ENCODE assay signal across 7 cellular contexts in the genomic region with DNA sequence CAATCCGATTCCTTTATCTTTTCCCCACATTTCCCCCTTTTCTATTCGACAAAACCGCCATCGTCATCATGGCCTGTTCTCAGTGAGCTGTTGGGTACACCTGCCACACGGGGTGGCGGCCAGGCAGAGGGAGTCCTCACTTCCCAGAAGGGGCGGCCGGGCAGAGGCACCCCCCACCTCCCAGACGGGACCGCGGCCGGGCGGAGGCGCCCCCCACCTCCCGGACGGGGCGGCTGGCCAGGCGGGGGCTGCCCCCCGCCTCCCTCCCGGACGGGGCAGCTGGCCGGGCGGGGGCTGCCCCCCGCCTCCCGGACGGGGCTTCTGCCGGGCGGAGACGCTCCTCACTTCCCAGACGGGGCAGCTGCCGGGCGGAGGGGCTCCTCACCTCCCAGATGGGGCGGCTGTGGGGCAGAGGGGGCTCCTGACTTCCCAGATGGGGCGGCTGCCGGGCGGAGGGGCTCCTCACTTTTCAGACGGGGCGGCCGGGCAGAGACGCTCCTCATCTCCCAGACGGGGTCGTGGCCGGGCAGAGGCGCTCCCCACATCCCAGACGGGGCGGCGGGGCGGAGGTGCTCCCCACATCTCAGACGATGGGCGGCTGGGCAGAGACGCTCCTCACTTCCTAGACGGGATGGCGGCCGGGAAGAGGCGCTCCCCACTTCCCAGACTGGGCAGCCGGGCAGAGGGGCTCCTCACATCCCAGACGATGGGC. TPM values are rescaled to one million over a fixed set of nuclear protein-coding genes. Genes with fewer than 3 reads are reported as not detected.
DNase-seq lines count a peak whose midpoint lies in the region; ATAC-seq lines count a peak whose summit lies in the region.
"Not testable (repeated sequence)": the region's sequence is repeated elsewhere in the genome, so short reads cannot be mapped to it uniquely, and the experiment has no call there.

No MANE protein-coding gene starts in this region.

- intact Hi-C loops in activated CD4-positive, alpha-beta memory T cell treated with anti-CD3 and anti-CD28 coated beads for 36 hours (cut with micrococcal nuclease): loop anchor here (5.0 to 10.0 kb wide), 2 partner anchors 58 to 1266 kb away; no protein-coding TSS in a partner anchor

- H3K36me3 Mint-ChIP-seq in activated CD4-positive, alpha-beta memory T cell treated with anti-CD3 and anti-CD28 coated beads for 36 hours: peaks cover 27% of the 10 kb centered on the region
- H3K36me3 Mint-ChIP-seq in activated T-cell treated with anti-CD3 and anti-CD28 coated beads, Interleukin-2, amount 50 U/mL, for 72 hours (ENCODE audit: insufficient read depth in 2 of 2): peaks cover 2 to 18% of the 10 kb centered on the region in 2 donors
- H3K36me3 Mint-ChIP-seq in activated naive CD4-positive, alpha-beta T cell treated with anti-CD3 and anti-CD28 coated beads, Interleukin-2, amount 50 U/mL, for 24 hours: peaks cover 21% of the 10 kb centered on the region
- peaks cover 49% of the 10 kb centered on the region for H3K36me3 Mint-ChIP-seq in activated naive CD8-positive, alpha-beta T cell treated with anti-CD3 and anti-CD28 coated beads, Interleukin-2, amount 50 U/mL, for 24 hours (ENCODE audit: low read depth)
- H3K36me3 Mint-ChIP-seq in effector memory CD8-positive, alpha-beta T cell (ENCODE audit: insufficient read depth); stimulated activated effector memory CD8-positive, alpha-beta T cell treated with anti-CD3 and anti-CD28 coated beads, Interleukin-12 subunit alpha, Interleukin-12 subunit beta, amount 100 ng/mL, for 72 hours: not testable (repeated sequence)

- POLR2A ChIA-PET in activated CD4-positive, alpha-beta memory T cell treated with anti-CD3 and anti-CD28 coated beads for 36 hours (lab: Charles Lee): not testable (repeated sequence)

- not testable (repeated sequence) for H4K91ac ChIP-seq in mesenchymal stem cell (ENCODE audit: low read length)

- not testable (repeated sequence) for H3K18ac ChIP-seq in mesenchymal stem cell (ENCODE audit: low read depth in 1 of 2, low read length in 2 of 2)

- ATAC-seq in activated T-cell treated with anti-CD3 and anti-CD28 coated beads, Interleukin-2, amount 50 U/mL, for 72 hours (replicated peaks in 1 of 2); activated naive CD8-positive, alpha-beta T cell treated with anti-CD3 and anti-CD28 coated beads, Interleukin-2, amount 50 U/mL, for 24 hours; effector memory CD8-positive, alpha-beta T cell (replicated peaks); stimulated activated effector memory CD8-positive, alpha-beta T cell treated with anti-CD3 and anti-CD28 coated beads, Interleukin-12 subunit alpha, Interleukin-12 subunit beta, amount 100 ng/mL, for 72 hours: not testable (repeated sequence)

- H3K4me2 ChIP-seq in mesenchymal stem cell (ENCODE audit: low read length, poor library complexity, severe bottlenecking): peak overlapping the region; percentile 52

- peak overlapping the region; percentile 53 for H3K27ac ChIP-seq in mesenchymal stem cell (ENCODE audit: low read length, poor library complexity, severe bottlenecking)

- H2AK5ac ChIP-seq in mesenchymal stem cell (ENCODE audit: low read length, severe bottlenecking): not testable (repeated sequence)

- H3K9me3 ChIP-seq in mesenchymal stem cell (ENCODE audit: control insufficient read depth, low read length): not testable (repeated sequence)

- not testable (repeated sequence) for H3K4me3 Mint-ChIP-seq in activated CD4-positive, alpha-beta memory T cell treated with anti-CD3 and anti-CD28 coated beads for 36 hours; activated naive CD4-positive, alpha-beta T cell treated with anti-CD3 and anti-CD28 coated beads, Interleukin-2, amount 50 U/mL, for 24 hours; activated naive CD8-positive, alpha-beta T cell treated with anti-CD3 and anti-CD28 coated beads, Interleukin-2, amount 50 U/mL, for 24 hours; effector memory CD8-positive, alpha-beta T cell; stimulated activated effector memory CD8-positive, alpha-beta T cell treated with anti-CD3 and anti-CD28 coated beads, Interleukin-12 subunit alpha, Interleukin-12 subunit beta, amount 100 ng/mL, for 72 hours
- H3K4me3 Mint-ChIP-seq in activated T-cell treated with anti-CD3 and anti-CD28 coated beads, Interleukin-2, amount 50 U/mL, for 72 hours: peak overlapping the region in 1 of 2 donors; percentile 79

- DNase-seq in activated CD4-positive, alpha-beta memory T cell treated with anti-CD3 and anti-CD28 coated beads for 36 hours; activated T-cell treated with anti-CD3 and anti-CD28 coated beads, Interleukin-2, amount 50 U/mL, for 72 hours; activated naive CD8-positive, alpha-beta T cell treated with anti-CD3 and anti-CD28 coated beads, Interleukin-2, amount 50 U/mL, for 24 hours; effector memory CD8-positive, alpha-beta T cell; mesenchymal stem cell; stimulated activated effector memory CD8-positive, alpha-beta T cell treated with anti-CD3 and anti-CD28 coated beads, Interleukin-12 subunit alpha, Interleukin-12 subunit beta, amount 100 ng/mL, for 72 hours (ENCODE audit: low spot score in 2 of 2): not testable (repeated sequence)

- not testable (repeated sequence) for H2BK5ac ChIP-seq in mesenchymal stem cell (ENCODE audit: low read depth, low read length, poor library complexity, severe bottlenecking)

- not testable (repeated sequence) for H3K27me3 ChIP-seq in mesenchymal stem cell (ENCODE audit: control insufficient read depth in 1 of 2, insufficient read depth in 1 of 2, low read length in 2 of 2)

- CTCF ChIA-PET in activated CD4-positive, alpha-beta memory T cell treated with anti-CD3 and anti-CD28 coated beads for 36 hours (lab: Charles Lee): not testable (repeated sequence)

- peaks cover 81% of the 10 kb centered on the region for H3K4me1 Mint-ChIP-seq in activated CD4-positive, alpha-beta memory T cell treated with anti-CD3 and anti-CD28 coated beads for 36 hours (ENCODE audit: low read depth)
- peaks cover 84% of the 10 kb centered on the region for H3K4me1 Mint-ChIP-seq in activated T-cell treated with anti-CD3 and anti-CD28 coated beads, Interleukin-2, amount 50 U/mL, for 72 hours (ENCODE audit: low read depth)
- H3K4me1 Mint-ChIP-seq in activated naive CD4-positive, alpha-beta T cell treated with anti-CD3 and anti-CD28 coated beads, Interleukin-2, amount 50 U/mL, for 24 hours: peaks cover 84% of the 10 kb centered on the region
- H3K4me1 Mint-ChIP-seq in activated naive CD8-positive, alpha-beta T cell treated with anti-CD3 and anti-CD28 coated beads, Interleukin-2, amount 50 U/mL, for 24 hours: peaks cover 79% of the 10 kb centered on the region
- peaks cover 50 to 64% of the 10 kb centered on the region in 2 donors for H3K4me1 Mint-ChIP-seq in effector memory CD8-positive, alpha-beta T cell (ENCODE audit: low read depth in 2 of 2)
- H3K4me1 Mint-ChIP-seq in stimulated activated effector memory CD8-positive, alpha-beta T cell treated with anti-CD3 and anti-CD28 coated beads, Interleukin-12 subunit alpha, Interleukin-12 subunit beta, amount 100 ng/mL, for 72 hours: peaks cover 59% of the 10 kb centered on the region

- not testable (repeated sequence) for H3K23ac ChIP-seq in mesenchymal stem cell (ENCODE audit: low read length in 2 of 2)

- not testable (repeated sequence) for H2BK120ac ChIP-seq in mesenchymal stem cell (ENCODE audit: low read depth, low read length)

- H3K4me3 ChIP-seq in mesenchymal stem cell (ENCODE audit: insufficient read depth in 1 of 2, low read depth in 1 of 2, low read length in 2 of 2): not testable (repeated sequence)

- H3K4ac ChIP-seq in mesenchymal stem cell (ENCODE audit: low read depth in 1 of 2, low read length in 2 of 2): not testable (repeated sequence)

- not testable (repeated sequence) for H3K9me3 Mint-ChIP-seq in activated CD4-positive, alpha-beta memory T cell treated with anti-CD3 and anti-CD28 coated beads for 36 hours; activated T-cell treated with anti-CD3 and anti-CD28 coated beads, Interleukin-2, amount 50 U/mL, for 72 hours; activated naive CD4-positive, alpha-beta T cell treated with anti-CD3 and anti-CD28 coated beads, Interleukin-2, amount 50 U/mL, for 24 hours; activated naive CD8-positive, alpha-beta T cell treated with anti-CD3 and anti-CD28 coated beads, Interleukin-2, amount 50 U/mL, for 24 hours; effector memory CD8-positive, alpha-beta T cell; stimulated activated effector memory CD8-positive, alpha-beta T cell treated with anti-CD3 and anti-CD28 coated beads, Interleukin-12 subunit alpha, Interleukin-12 subunit beta, amount 100 ng/mL, for 72 hours

- not testable (repeated sequence) for H3K4me1 ChIP-seq in mesenchymal stem cell (ENCODE audit: control insufficient read depth, insufficient read depth, low read depth, low read length)

- not testable (repeated sequence) for H3K36me3 ChIP-seq in mesenchymal stem cell (ENCODE audit: control insufficient read depth in 1 of 2, insufficient read depth in 2 of 2, low read depth in 1 of 2, low read length in 2 of 2)

- not testable (repeated sequence) for H3K14ac ChIP-seq in mesenchymal stem cell (ENCODE audit: low read length in 2 of 2)

- H3K9ac ChIP-seq in mesenchymal stem cell (ENCODE audit: low read length): not testable (repeated sequence)

- not testable (repeated sequence) for H2BK12ac ChIP-seq in mesenchymal stem cell (ENCODE audit: low read length in 2 of 2)

- not testable (repeated sequence) for H4K8ac ChIP-seq in mesenchymal stem cell (ENCODE audit: low read length)

- WGBS in mesenchymal stem cell: 94% methylated on average over 24 of the region's 57 CpGs

- not testable (repeated sequence) for H2AFZ ChIP-seq in mesenchymal stem cell (ENCODE audit: low read depth, low read length)

- not testable (repeated sequence) for H3K27me3 Mint-ChIP-seq in activated CD4-positive, alpha-beta memory T cell treated with anti-CD3 and anti-CD28 coated beads for 36 hours; activated T-cell treated with anti-CD3 and anti-CD28 coated beads, Interleukin-2, amount 50 U/mL, for 72 hours (ENCODE audit: low read depth); activated naive CD4-positive, alpha-beta T cell treated with anti-CD3 and anti-CD28 coated beads, Interleukin-2, amount 50 U/mL, for 24 hours; activated naive CD8-positive, alpha-beta T cell treated with anti-CD3 and anti-CD28 coated beads, Interleukin-2, amount 50 U/mL, for 24 hours; effector memory CD8-positive, alpha-beta T cell

- H3K27ac Mint-ChIP-seq in activated CD4-positive, alpha-beta memory T cell treated with anti-CD3 and anti-CD28 coated beads for 36 hours: peak overlapping the region; percentile 95
- H3K27ac Mint-ChIP-seq in activated T-cell treated with anti-CD3 and anti-CD28 coated beads, Interleukin-2, amount 50 U/mL, for 72 hours: peak overlapping the region; percentile 98
- peak overlapping the region; percentile 80 for H3K27ac Mint-ChIP-seq in activated naive CD4-positive, alpha-beta T cell treated with anti-CD3 and anti-CD28 coated beads, Interleukin-2, amount 50 U/mL, for 24 hours
- peak overlapping the region; percentile 59 for H3K27ac Mint-ChIP-seq in activated naive CD8-positive, alpha-beta T cell treated with anti-CD3 and anti-CD28 coated beads, Interleukin-2, amount 50 U/mL, for 24 hours
- H3K27ac Mint-ChIP-seq in effector memory CD8-positive, alpha-beta T cell: peak overlapping the region; percentile 49 to 79
- H3K27ac Mint-ChIP-seq in stimulated activated effector memory CD8-positive, alpha-beta T cell treated with anti-CD3 and anti-CD28 coated beads, Interleukin-12 subunit alpha, Interleukin-12 subunit beta, amount 100 ng/mL, for 72 hours: peak overlapping the region; percentile 23

- H2BK15ac ChIP-seq in mesenchymal stem cell (ENCODE audit: low read depth, poor library complexity, severe bottlenecking): not testable (repeated sequence)

- not testable (repeated sequence) for H3K79me1 ChIP-seq in mesenchymal stem cell (replicated peaks; ENCODE audit: low read length, poor library complexity, severe bottlenecking)

RNA-seq across cellular contexts. Expression of a gene that starts 6.9 kb away (rescaled TPM):
- 10 to 100 TPM; 66.9 to 68.5 TPM for total RNA-seq in activated CD4-positive, alpha-beta memory T cell treated with anti-CD3 and anti-CD28 coated beads for 36 hours
- total RNA-seq in activated T-cell treated with anti-CD3 and anti-CD28 coated beads, Interleukin-2, amount 50 U/mL, for 72 hours: 10 to 100 TPM; 63.6 to 74.6 TPM
- polyA plus RNA-seq in mesenchymal stem cell (2013, experiment 1 of 2): 37.1 TPM
- 37.5 TPM for polyA plus RNA-seq in mesenchymal stem cell (2013, experiment 2 of 2)

Comparison
In these comparisons a context has a peak if more than half of its experiments do, and no peak if none do; other contexts are left out.
1. H3K27ac Mint-ChIP-seq: peak in every context shown above with its lines; median percentile 98 in activated T-cell treated with anti-CD3 and anti-CD28 coated beads, Interleukin-2, amount 50 U/mL, for 72 hours; 95 in activated CD4-positive, alpha-beta memory T cell treated with anti-CD3 and anti-CD28 coated beads for 36 hours; 80 in activated naive CD4-positive, alpha-beta T cell treated with anti-CD3 and anti-CD28 coated beads, Interleukin-2, amount 50 U/mL, for 24 hours; 64 in effector memory CD8-positive, alpha-beta T cell; 59 in activated naive CD8-positive, alpha-beta T cell treated with anti-CD3 and anti-CD28 coated beads, Interleukin-2, amount 50 U/mL, for 24 hours; 23 in stimulated activated effector memory CD8-positive, alpha-beta T cell treated with anti-CD3 and anti-CD28 coated beads, Interleukin-12 subunit alpha, Interleukin-12 subunit beta, amount 100 ng/mL, for 72 hours.